ENCODE assay signal across 3 cellular contexts in genomic region chr17:27753726-27754125, GRCh38. TPM values are rescaled to one million over a fixed set of nuclear protein-coding genes. Genes with fewer than 3 reads are reported as not detected.
"Had no signal": no experiment of that assay in that cellular context is flagged by ENCODE, and none has a peak within 500 bp of the region (broad histone marks: within the 10 kb centered on the region; RNA-seq: fewer than 3 reads in every experiment).

No MANE protein-coding gene starts in this region.

RNA-seq across cellular contexts. Expression of gene NOS2, which starts 46.6 kb away (rescaled TPM):
- total RNA-seq: esophagus mucosa, left lobe of liver, mammary epithelial cell had no signal
